Comparison of ENCODE assay signal across 26 cellular contexts in the genomic region with DNA sequence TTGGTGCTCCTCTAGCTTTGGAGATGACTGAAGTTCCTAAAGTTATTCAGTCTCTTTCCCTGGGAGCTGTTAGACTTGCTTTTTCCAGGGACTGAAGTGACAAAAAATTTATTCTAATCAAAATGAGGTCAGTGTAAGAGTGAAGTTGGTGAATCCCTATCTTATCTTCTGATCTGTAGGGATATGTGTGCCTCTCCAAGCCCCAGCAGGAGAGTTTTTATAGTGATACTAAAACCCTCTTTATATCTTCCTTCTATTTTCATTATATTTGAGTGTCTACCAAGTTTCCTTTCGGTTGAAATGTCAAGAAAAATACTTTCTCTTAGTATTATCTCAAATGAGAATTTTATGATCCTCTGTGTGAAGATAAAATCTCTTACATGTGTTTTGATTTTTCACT. TPM values are rescaled to one million over a fixed set of nuclear protein-coding genes. Genes with fewer than 3 reads are reported as not detected.
DNase-seq lines count a peak whose midpoint lies in the region; ATAC-seq and TF ChIP-seq lines count a peak whose summit lies in the region.
"Had no signal": no experiment of that assay in that cellular context is flagged by ENCODE, and none has a peak within 500 bp of the region (broad histone marks: within the 10 kb centered on the region; RNA-seq: fewer than 3 reads in every experiment).

No MANE protein-coding gene starts in this region.

- no peak for DNase-seq in HEK293T (ENCODE audit: extremely low spot score)
- DNase-seq in central memory CD8-positive, alpha-beta T cell (ENCODE audit: low spot score in 2 of 2), result no peak
- no peak for DNase-seq in stimulated activated naive CD8-positive, alpha-beta T cell treated with anti-CD3 and anti-CD28 coated beads, Interleukin-15, Interleukin-2, amounts not matched to agents 100 U/mL and 50 U/mL, for 24 hours
- DNase-seq in cerebellar cortex (ENCODE audit: low spot score), result no peak
- no peak for DNase-seq in NCI-H524 (lab: John Stamatoyannopoulos, UW)
- DNase-seq: BE2C; CD4-positive, CD25-positive, alpha-beta regulatory T cell; COR-L47; DND-41; H7; MM.1S; NCI-H1092; NCI-H1694; NCI-H2171 treated with DMSO at 0.1 percent for 48 hours; PC-9; RPMI8226; SHP77 treated with DMSO at 0.1 percent for 48 hours; SK-N-SH had no signal

- H3K9me3 ChIP-seq in mesodermal cell (ENCODE audit: control insufficient read depth, low read length), result no peaks in the 10 kb centered on the region
- H3K9me3 ChIP-seq: A549, BE2C, SK-N-SH had no signal

- H3K27ac ChIP-seq in 22Rv1 (peak overlapping the region; percentile 39), mesodermal cell (ENCODE audit: low read depth, low read length, severe bottlenecking) (peak overlapping the region; percentile 18)
- H3K27ac ChIP-seq: HL-60, PC-9 had no signal

- no peaks in the 10 kb centered on the region for H3K9me3 Mint-ChIP-seq in central memory CD8-positive, alpha-beta T cell

- no peak for ATAC-seq in central memory CD8-positive, alpha-beta T cell (replicated peaks; ENCODE audit: extremely low read depth, poor library complexity, severe bottlenecking)
- ATAC-seq in stimulated activated naive CD8-positive, alpha-beta T cell treated with anti-CD3 and anti-CD28 coated beads, Interleukin-15, Interleukin-2, amounts not matched to agents 100 U/mL and 50 U/mL, for 24 hours, result no peak
- no peak for ATAC-seq in GM18502 (IDR thresholded peaks at IDR 0.05; ENCODE audit: poor library complexity, unreplicated experiment)
- ATAC-seq: A549, GM12878, HepG2, K562 had no signal

- POLR2A ChIA-PET in HEK293T (lab: Yijun Ruan, JAX), result interaction anchor here (2.6 kb wide), 1 partner anchor 19 kb away, joined by 14 read pairs; a partner anchor contains a TSS

- CTCF ChIA-PET in HEK293T (lab: Yijun Ruan, JAX), result no interaction called here

- H3K4me3 Mint-ChIP-seq in central memory CD8-positive, alpha-beta T cell, result no peak overlapping the region
- H3K4me3 Mint-ChIP-seq: CD4-positive, CD25-positive, alpha-beta regulatory T cell had no signal

- no peaks in the 10 kb centered on the region for H3K36me3 Mint-ChIP-seq in central memory CD8-positive, alpha-beta T cell (ENCODE audit: insufficient read depth)
- H3K36me3 Mint-ChIP-seq: CD4-positive, CD25-positive, alpha-beta regulatory T cell had no signal

- H3K36me3 ChIP-seq in mesodermal cell (ENCODE audit: control insufficient read depth, insufficient read depth, low read length), result no peaks in the 10 kb centered on the region
- H3K36me3 ChIP-seq: BE2C had no signal

- H3K27me3 Mint-ChIP-seq in central memory CD8-positive, alpha-beta T cell, result no peaks in the 10 kb centered on the region

- peaks cover 58% of the 10 kb centered on the region for H3K4me1 Mint-ChIP-seq in central memory CD8-positive, alpha-beta T cell
- H3K4me1 Mint-ChIP-seq: CD4-positive, CD25-positive, alpha-beta regulatory T cell had no signal

- peak overlapping the region; percentile 58 for H3K27ac Mint-ChIP-seq in central memory CD8-positive, alpha-beta T cell (ENCODE audit: low read depth)
- H3K27ac Mint-ChIP-seq: CD4-positive, CD25-positive, alpha-beta regulatory T cell had no signal

- WGBS in mesodermal cell (ENCODE audit: insufficient coverage in 2 of 2), 2 experiments, result no CpG with 5 or more reads among the region's 1 CpG

- H3K4me3 ChIP-seq in mesodermal cell (ENCODE audit: extremely low read depth, insufficient read depth, low read length, poor library complexity, severe bottlenecking), result no peak overlapping the region
- H3K4me3 ChIP-seq: A549, GM12878, K562, PC-9 had no signal

- peaks cover 18% of the 10 kb centered on the region for H3K4me1 ChIP-seq in mesodermal cell (ENCODE audit: control insufficient read depth, insufficient read depth, low read length, poor library complexity, severe bottlenecking)

- no peak for TF ChIP-seq CTCF in 22Rv1 (IDR thresholded peaks at IDR 0.05)

TF ChIP-seq in HEK293T, 16 proteins besides CTCF, POLR2A, EP300 and RAD21:
- TF ChIP-seq LEF1 (IDR thresholded peaks at IDR 0.05; ENCODE audit: borderline replicate concordance) (no peak), HDGF (IDR thresholded peaks at IDR 0.05; ENCODE audit: borderline replicate concordance) (no peak), TARDBP (IDR thresholded peaks at IDR 0.05) (no peak), ELF4 (IDR thresholded peaks at IDR 0.05) (no peak), NFRKB (IDR thresholded peaks at IDR 0.05) (no peak), CTBP1 (IDR thresholded peaks at IDR 0.05; ENCODE audit: borderline replicate concordance) (peak; percentile 55; the same call in 1 of the 2 replicates)
- TF ChIP-seq, protein P1, sequence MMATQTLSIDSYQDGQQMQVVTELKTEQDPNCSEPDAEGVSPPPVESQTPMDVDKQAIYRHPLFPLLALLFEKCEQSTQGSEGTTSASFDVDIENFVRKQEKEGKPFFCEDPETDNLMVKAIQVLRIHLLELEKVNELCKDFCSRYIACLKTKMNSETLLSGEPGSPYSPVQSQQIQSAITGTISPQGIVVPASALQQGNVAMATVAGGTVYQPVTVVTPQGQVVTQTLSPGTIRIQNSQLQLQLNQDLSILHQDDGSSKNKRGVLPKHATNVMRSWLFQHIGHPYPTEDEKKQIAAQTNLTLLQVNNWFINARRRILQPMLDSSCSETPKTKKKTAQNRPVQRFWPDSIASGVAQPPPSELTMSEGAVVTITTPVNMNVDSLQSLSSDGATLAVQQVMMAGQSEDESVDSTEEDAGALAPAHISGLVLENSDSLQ (IDR thresholded peaks at IDR 0.05), result no peak

RNA-seq across cellular contexts. Expression of a gene that starts 18.9 kb away (rescaled TPM):
- polyA plus RNA-seq in mesodermal cell (2013, experiment 1 of 2), result 31.3 TPM
- polyA plus RNA-seq in mesodermal cell (2013, experiment 2 of 2), result 42.2 TPM
- polyA plus RNA-seq: HepG2 had no signal
